9 cellular contexts compared by ENCODE assay signal in the genomic region with DNA sequence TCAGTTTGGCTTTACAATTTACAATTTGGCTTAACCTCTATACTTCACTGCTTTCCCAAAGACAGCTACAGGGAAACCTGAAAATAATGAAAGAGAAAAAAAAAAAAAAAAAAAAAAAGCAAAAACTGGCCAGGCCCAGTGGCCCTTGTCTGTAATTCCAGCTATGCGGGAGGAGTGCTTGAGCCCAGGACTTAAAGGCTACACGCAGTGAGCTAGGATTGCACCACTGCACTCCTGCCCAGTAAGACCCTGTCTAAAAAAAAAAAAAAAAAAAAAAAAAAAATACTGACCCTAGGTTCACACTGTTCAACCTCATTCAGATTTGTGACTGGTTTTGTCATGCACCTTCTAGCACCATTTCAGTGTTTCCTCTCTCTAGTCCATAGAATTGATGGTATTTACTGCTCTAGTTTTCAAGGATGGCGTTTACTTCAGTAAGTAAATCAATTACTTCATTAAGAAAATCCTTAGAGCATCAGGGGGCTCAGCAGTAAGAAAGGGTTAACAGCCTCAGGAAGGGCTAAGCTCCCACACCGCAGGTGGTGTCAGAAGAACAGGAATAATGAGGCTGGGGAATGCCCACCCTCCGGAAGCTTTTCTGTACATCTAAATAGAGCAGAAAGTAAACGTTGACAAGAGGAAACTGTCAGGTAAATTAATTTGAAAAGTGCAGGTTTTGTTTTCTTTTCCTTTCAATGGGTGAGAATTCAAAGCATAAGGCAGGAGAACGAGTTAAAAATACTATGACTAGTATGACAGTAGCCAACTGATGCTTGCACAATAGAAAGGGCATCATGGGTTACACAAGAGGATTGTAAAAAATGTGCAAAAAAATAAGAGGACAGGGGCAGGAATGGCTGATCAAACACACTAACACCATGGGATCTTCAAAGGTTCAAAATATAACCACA.
DNase-seq lines count a peak whose midpoint lies in the region; ATAC-seq lines count a peak whose summit lies in the region.
"Had no signal": no experiment of that assay in that cellular context is flagged by ENCODE, and none has a peak within 500 bp of the region (broad histone marks: within the 10 kb centered on the region; RNA-seq: fewer than 3 reads in every experiment).

No MANE protein-coding gene starts in this region.

- H3K27ac Mint-ChIP-seq in activated naive CD4-positive, alpha-beta T cell treated with anti-CD3 and anti-CD28 coated beads for 36 hours = peak overlapping the region; percentile 28
- H3K27ac Mint-ChIP-seq in stimulated activated memory B cell treated with anti-CD40 and anti-IgM and Interleukin-4, amounts not matched to agents 10 μg/mL and 1 μg/mL and 100 μg/mL, for 72 hours = peak overlapping the region; percentile 95

- peaks cover 9% of the 10 kb centered on the region for H3K9me3 Mint-ChIP-seq in activated naive CD4-positive, alpha-beta T cell treated with anti-CD3 and anti-CD28 coated beads for 36 hours
- peaks cover 5% of the 10 kb centered on the region for H3K9me3 Mint-ChIP-seq in stimulated activated memory B cell treated with anti-CD40 and anti-IgM and Interleukin-4, amounts not matched to agents 10 μg/mL and 1 μg/mL and 100 μg/mL, for 72 hours

- CTCF ChIA-PET in activated naive CD4-positive, alpha-beta T cell treated with anti-CD3 and anti-CD28 coated beads for 36 hours (lab: Charles Lee) = interaction anchor here (0.7 kb wide), 1 partner anchor 24 kb away, joined by 4 read pairs; no protein-coding TSS in a partner anchor

- peaks cover 59% of the 10 kb centered on the region for H3K4me1 Mint-ChIP-seq in activated naive CD4-positive, alpha-beta T cell treated with anti-CD3 and anti-CD28 coated beads for 36 hours (ENCODE audit: low read depth)
- peaks cover 68% of the 10 kb centered on the region for H3K4me1 Mint-ChIP-seq in stimulated activated memory B cell treated with anti-CD40 and anti-IgM and Interleukin-4, amounts not matched to agents 10 μg/mL and 1 μg/mL and 100 μg/mL, for 72 hours

- peak; percentile 28 for DNase-seq in activated naive CD4-positive, alpha-beta T cell treated with anti-CD3 and anti-CD28 coated beads for 36 hours
- no peak for DNase-seq in activated naive CD4-positive, alpha-beta T cell (lab: John Stamatoyannopoulos, UW)
- DNase-seq in NCI-H774 (lab: John Stamatoyannopoulos, UW) (peak; percentile 44), fibroblast of peridontal ligament (ENCODE audit: extremely low read depth) (peak; percentile 56), HPDE6-E6E7 (ENCODE audit: extremely low spot score) (no peak), cortex of kidney (lab: John Stamatoyannopoulos, UW) (no peak)
- DNase-seq: COR-L47 had no signal

- no peaks in the 10 kb centered on the region for H3K27me3 Mint-ChIP-seq in activated naive CD4-positive, alpha-beta T cell treated with anti-CD3 and anti-CD28 coated beads for 36 hours (ENCODE audit: low read depth)
- no peaks in the 10 kb centered on the region for H3K27me3 Mint-ChIP-seq in stimulated activated memory B cell treated with anti-CD40 and anti-IgM and Interleukin-4, amounts not matched to agents 10 μg/mL and 1 μg/mL and 100 μg/mL, for 72 hours

- intact Hi-C loops in activated naive CD4-positive, alpha-beta T cell treated with anti-CD3 and anti-CD28 coated beads for 36 hours (cut with micrococcal nuclease) = no loop called here

- H3K4me3 Mint-ChIP-seq in activated naive CD4-positive, alpha-beta T cell treated with anti-CD3 and anti-CD28 coated beads for 36 hours = no peak overlapping the region
- H3K4me3 Mint-ChIP-seq in stimulated activated memory B cell treated with anti-CD40 and anti-IgM and Interleukin-4, amounts not matched to agents 10 μg/mL and 1 μg/mL and 100 μg/mL, for 72 hours = peak overlapping the region; percentile 38

- ATAC-seq in stimulated activated memory B cell treated with anti-CD40 and anti-IgM and Interleukin-4, amounts not matched to agents 10 μg/mL and 1 μg/mL and 100 μg/mL, for 72 hours = no peak
- ATAC-seq in HG02970 (IDR thresholded peaks at IDR 0.05; ENCODE audit: low FRiP score, unreplicated experiment) = no peak

- H3K36me3 Mint-ChIP-seq in activated naive CD4-positive, alpha-beta T cell treated with anti-CD3 and anti-CD28 coated beads for 36 hours (ENCODE audit: low read depth) = no peaks in the 10 kb centered on the region
- peaks cover 9% of the 10 kb centered on the region for H3K36me3 Mint-ChIP-seq in stimulated activated memory B cell treated with anti-CD40 and anti-IgM and Interleukin-4, amounts not matched to agents 10 μg/mL and 1 μg/mL and 100 μg/mL, for 72 hours

Comparison
In these comparisons a context has a peak if more than half of its experiments do, and no peak if none do; other contexts are left out.
1. DNase-seq: peak in activated naive CD4-positive, alpha-beta T cell treated with anti-CD3 and anti-CD28 coated beads for 36 hours (single experiment), NCI-H774 (single experiment) and fibroblast of peridontal ligament (single experiment); none in activated naive CD4-positive, alpha-beta T cell (0 of 4), HPDE6-E6E7 (single experiment) and cortex of kidney (single experiment).